27 cellular contexts compared by ENCODE assay signal in the genomic region with DNA sequence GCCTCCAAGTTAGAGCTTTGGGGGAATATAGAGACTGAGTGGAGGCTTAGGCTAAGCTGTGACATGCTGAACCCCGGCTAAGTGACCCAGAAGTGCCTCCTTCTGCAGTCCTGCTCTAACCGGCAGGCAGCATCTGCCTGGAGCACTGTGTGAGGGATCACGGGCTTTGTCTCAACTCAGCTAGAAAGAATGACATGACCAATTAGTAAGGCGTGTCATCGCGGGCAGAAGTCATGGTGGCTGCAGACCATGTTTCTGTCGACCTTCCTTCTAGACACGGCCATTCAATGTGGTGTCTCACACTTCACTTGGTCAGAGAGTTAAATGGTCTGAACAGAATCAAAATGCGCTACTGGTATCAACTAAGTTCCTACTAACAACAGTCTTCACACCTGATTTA. TPM values are rescaled to one million over a fixed set of nuclear protein-coding genes. Genes with fewer than 3 reads are reported as not detected.
"Had no signal": no experiment of that assay in that cellular context is flagged by ENCODE, and none has a peak within 500 bp of the region (broad histone marks: within the 10 kb centered on the region; RNA-seq: fewer than 3 reads in every experiment).

No MANE protein-coding gene starts in this region.

- H3K4me1 Mint-ChIP-seq: stimulated activated memory B cell treated with anti-CD40 and anti-IgM and Interleukin-4, amounts not matched to agents 10 μg/mL and 1 μg/mL and 100 μg/mL, for 72 hours had no signal

- H3K36me3 ChIP-seq: cardiac muscle cell, ovary, prostate gland had no signal

- H3K27me3 Mint-ChIP-seq: activated naive CD8-positive, alpha-beta T cell treated with anti-CD3 and anti-CD28 coated beads for 36 hours; dendritic cell treated with granulocyte-macrophage colony-stimulating factor and Interleukin-4, amounts not matched to agents 40 ng/mL and 50 ng/mL, for 4 days; stimulated activated memory B cell treated with anti-CD40 and anti-IgM and Interleukin-4, amounts not matched to agents 10 μg/mL and 1 μg/mL and 100 μg/mL, for 72 hours had no signal

- H3K4me3 Mint-ChIP-seq: activated naive CD8-positive, alpha-beta T cell treated with anti-CD3 and anti-CD28 coated beads for 36 hours; activated T-cell treated with anti-CD3 and anti-CD28 coated beads, Interleukin-2, amount 50 U/mL, for 4 hours; dendritic cell treated with granulocyte-macrophage colony-stimulating factor and Interleukin-4, amounts not matched to agents 40 ng/mL and 50 ng/mL, for 4 days; nephron; stimulated activated memory B cell treated with anti-CD40 and anti-IgM and Interleukin-4, amounts not matched to agents 10 μg/mL and 1 μg/mL and 100 μg/mL, for 72 hours had no signal

- H3K27ac Mint-ChIP-seq: activated naive CD8-positive, alpha-beta T cell treated with anti-CD3 and anti-CD28 coated beads for 36 hours; dendritic cell treated with granulocyte-macrophage colony-stimulating factor and Interleukin-4, amounts not matched to agents 40 ng/mL and 50 ng/mL, for 4 days; stimulated activated memory B cell treated with anti-CD40 and anti-IgM and Interleukin-4, amounts not matched to agents 10 μg/mL and 1 μg/mL and 100 μg/mL, for 72 hours had no signal

- H3K27me3 ChIP-seq: cardiac muscle cell, neutrophil, ovary, SJSA1, testis, upper lobe of left lung had no signal

- H3K4me3 ChIP-seq: cardiac muscle cell, ovary, prostate gland, SJSA1, skin epidermis, testis, upper lobe of left lung had no signal

- H3K9me3 ChIP-seq: neutrophil, ovary, prostate gland, SJSA1, testis, upper lobe of left lung had no signal

- ATAC-seq: activated T-cell treated with anti-CD3 and anti-CD28 coated beads, Interleukin-2, amount 50 U/mL, for 4 hours; left cardiac atrium; right cardiac atrium; stimulated activated memory B cell treated with anti-CD40 and anti-IgM and Interleukin-4, amounts not matched to agents 10 μg/mL and 1 μg/mL and 100 μg/mL, for 72 hours had no signal

- DNase-seq: activated CD4-positive, alpha-beta T cell treated with anti-CD3 and anti-CD28 coated beads for 1 hour; activated CD4-positive, alpha-beta T cell treated with anti-CD3 and anti-CD28 coated beads, Interleukin-2, amount 50 U/mL, for 4 hours; activated CD8-positive, alpha-beta memory T cell treated with anti-CD3 and anti-CD28 coated beads, Interleukin-2, amount 50 U/mL, for 48 hours; activated naive CD4-positive, alpha-beta T cell treated with Interleukin-2 at 50 U/mL for 16 hours; activated naive CD8-positive, alpha-beta T cell treated with anti-CD3 and anti-CD28 coated beads for 36 hours; activated T-cell treated with anti-CD3 and anti-CD28 coated beads, Interleukin-2, amount 50 U/mL, for 4 hours; effector CD4-positive, alpha-beta T cell; islet precursor cell; left cardiac atrium; midbrain; ovary; right cardiac atrium; stimulated activated CD4-positive, alpha-beta T cell treated with anti-CD3 and anti-CD28 coated beads, Interleukin-1b, Interleukin-23, amount 100 ng/mL, for 48 hours; SW 1271; testis; upper lobe of left lung had no signal

- H3K4me1 ChIP-seq: prostate gland, testis, upper lobe of left lung had no signal

- H3K9me3 Mint-ChIP-seq: activated naive CD8-positive, alpha-beta T cell treated with anti-CD3 and anti-CD28 coated beads for 36 hours; activated T-cell treated with anti-CD3 and anti-CD28 coated beads, Interleukin-2, amount 50 U/mL, for 4 hours; dendritic cell treated with granulocyte-macrophage colony-stimulating factor and Interleukin-4, amounts not matched to agents 40 ng/mL and 50 ng/mL, for 4 days; nephron; stimulated activated memory B cell treated with anti-CD40 and anti-IgM and Interleukin-4, amounts not matched to agents 10 μg/mL and 1 μg/mL and 100 μg/mL, for 72 hours had no signal

- H3K27ac ChIP-seq: cardiac muscle cell, neutrophil, ovary, prostate gland, SJSA1, skin epidermis, testis, upper lobe of left lung, VCaP had no signal

RNA-seq across cellular contexts. Expression of a gene that starts 35.0 kb away (rescaled TPM):
- total RNA-seq: epithelial cell of proximal tubule, left cardiac atrium, myocyte had no signal
- polyA plus RNA-seq: cardiac muscle cell, right cardiac atrium had no signal
